8 cellular contexts compared by ENCODE assay signal in genomic region chr21:43211085-43212071, GRCh38. TPM values are rescaled to one million over a fixed set of nuclear protein-coding genes. Genes with fewer than 3 reads are reported as not detected.
DNase-seq lines count a peak whose midpoint lies in the region; ATAC-seq and TF ChIP-seq lines count a peak whose summit lies in the region.

No MANE protein-coding gene starts in this region.

- no peaks in the 10 kb centered on the region for H3K4me1 ChIP-seq in RWPE2 (ENCODE audit: insufficient read depth, poor library complexity, severe bottlenecking)

- H3K36me3 ChIP-seq in RWPE2 (ENCODE audit: low read depth), result no peaks in the 10 kb centered on the region

- H3K27ac ChIP-seq in RWPE2 (ENCODE audit: poor library complexity, severe bottlenecking), result no peak overlapping the region

- H3K27me3 ChIP-seq in RWPE2 (ENCODE audit: insufficient read depth, poor library complexity, severe bottlenecking), result no peaks in the 10 kb centered on the region

- H3K4me3 ChIP-seq in RWPE2 (ENCODE audit: severe bottlenecking), result no peak overlapping the region
- H3K4me3 ChIP-seq in retinal pigment epithelial cell (ENCODE audit: low read length), result no peak overlapping the region

- DNase-seq in NCI-H1092 (lab: John Stamatoyannopoulos, UW), result peak; percentile 72
- DNase-seq in NCI-H1092 treated with DMSO at 0.1 percent for 48 hours (lab: John Stamatoyannopoulos, UW), result no peak
- DNase-seq in RWPE2 (ENCODE audit: low spot score), result peak; percentile 42
- peak; percentile 68 for DNase-seq in left ventricle myocardium superior
- no peak for DNase-seq in retinal pigment epithelial cell (ENCODE audit: low read depth)
- no peak for DNase-seq in NK-92 treated with Interleukin-12 subunit alpha and Interleukin-12 subunit beta, amount 100 ng/mL, for 24 hours (lab: John Stamatoyannopoulos, UW)

- intact Hi-C loops in left ventricle myocardium superior (cut with micrococcal nuclease), result no loop called here

- ATAC-seq in RWPE2 (ENCODE audit: low read depth) (no peak), left ventricle myocardium superior (peak; percentile 85), GM19452 (IDR thresholded peaks at IDR 0.05; ENCODE audit: unreplicated experiment) (no peak), HG02678 (IDR thresholded peaks at IDR 0.05; ENCODE audit: unreplicated experiment) (no peak)

- H3K9me3 ChIP-seq in RWPE2 (ENCODE audit: severe bottlenecking), result no peaks in the 10 kb centered on the region

- TF ChIP-seq CTCF in RWPE2 (IDR thresholded peaks at IDR 0.05; ENCODE audit: poor library complexity, severe bottlenecking) (no peak), retinal pigment epithelial cell (conservative IDR thresholded peaks at IDR 0.05; ENCODE audit: low read depth, low read length) (peak; percentile 56)

RNA-seq across cellular contexts. Expression of gene CRYAA, which starts 42.6 kb away (rescaled TPM):
- total RNA-seq in left ventricle myocardium superior, result not detected

Comparison
In these comparisons a context has a peak if more than half of its experiments do, and no peak if none do; other contexts are left out.
1. DNase-seq: peak in NCI-H1092 (single experiment), RWPE2 (single experiment) and left ventricle myocardium superior (single experiment); none in NCI-H1092 treated with DMSO at 0.1 percent for 48 hours (single experiment), retinal pigment epithelial cell (single experiment) and NK-92 treated with Interleukin-12 subunit alpha and Interleukin-12 subunit beta, amount 100 ng/mL, for 24 hours (single experiment).